ENCODE assay signal across 25 cellular contexts in genomic region chr4:8761167-8761823, GRCh38.
A peak's percentile ranks its signal among the peaks of the same experiment; 100 is the strongest.
DNase-seq lines count a peak whose midpoint lies in the region; ATAC-seq, FAIRE-seq and TF ChIP-seq lines count a peak whose summit lies in the region.
"Had no signal": no experiment of that assay in that cellular context is flagged by ENCODE, and none has a peak within 500 bp of the region (broad histone marks: within the 10 kb centered on the region; RNA-seq: fewer than 3 reads in every experiment).

No MANE protein-coding gene starts in this region.

- no peak overlapping the region for H3K4me2 ChIP-seq in HepG2 (ENCODE audit: low read depth, low read length)
- H3K4me2 ChIP-seq: KMS-11 had no signal

- ATAC-seq in right lobe of liver (peak in 1 of 4 donors; percentile 11), HepG2 (no peak), mucosa of descending colon (no peak), HG02798 (IDR thresholded peaks at IDR 0.05; ENCODE audit: poor library complexity, unreplicated experiment) (no peak)
- no peak for ATAC-seq in stimulated activated naive CD8-positive, alpha-beta T cell treated with anti-CD3 and anti-CD28 coated beads, Interleukin-15, amount 100 ng/mL, for 72 hours
- ATAC-seq: activated T-cell treated with anti-CD3 and anti-CD28 coated beads, Interleukin-2, amount 50 U/mL, for 4 hours had no signal

- 36% methylated on average over 5 of the region's 17 CpGs for WGBS in right lobe of liver (ENCODE audit: insufficient coverage, low coverage, low lambda C conversion rate, missing lambda C conversion rate)
- WGBS in HepG2 (ENCODE audit: low lambda C conversion rate), result no CpG with 5 or more reads among the region's 17 CpGs
- 81 to 89% methylated on average over 8 to 17 of the region's 17 CpGs for WGBS in endodermal cell (ENCODE audit: insufficient coverage in 1 of 2, insufficient read length in 1 of 2), 2 experiments

- H3K9me3 ChIP-seq in right lobe of liver (no peaks in the 10 kb centered on the region), HepG2 (ENCODE audit: low read length) (no peaks in the 10 kb centered on the region), endodermal cell (ENCODE audit: control insufficient read depth, low read length) (no peaks in the 10 kb centered on the region), mucosa of descending colon (no peaks in the 10 kb centered on the region), ascending aorta (no peaks in the 10 kb centered on the region)
- H3K9me3 ChIP-seq: neutrophil had no signal

- no peaks in the 10 kb centered on the region for H3K9me3 Mint-ChIP-seq in endodermal cell
- no peaks in the 10 kb centered on the region for H3K9me3 Mint-ChIP-seq in stimulated activated naive CD8-positive, alpha-beta T cell treated with anti-CD3 and anti-CD28 coated beads, Interleukin-15, amount 100 ng/mL, for 72 hours
- H3K9me3 Mint-ChIP-seq: activated naive CD4-positive, alpha-beta T cell treated with anti-CD3 and anti-CD28 coated beads, Interleukin-2, amount 10 ng/mL, durations not matched to agents 7 days and 5 days; activated T-cell treated with anti-CD3 and anti-CD28 coated beads, Interleukin-2, amount 50 U/mL, for 4 hours; central memory CD8-positive, alpha-beta T cell had no signal

- TF ChIP-seq RAD21 in HepG2 (CRISPR knock-in tag; IDR thresholded peaks at IDR 0.05), result no peak

- H3K79me2 ChIP-seq in HepG2 (ENCODE audit: insufficient read depth, low read length), result no peaks in the 10 kb centered on the region

- H3K9ac ChIP-seq in HepG2 (ENCODE audit: insufficient read depth, low read depth, low read length) (no peak overlapping the region), endodermal cell (ENCODE audit: extremely low read depth, low read length, poor library complexity, severe bottlenecking) (no peak overlapping the region)
- H3K9ac ChIP-seq: KMS-11 had no signal

- no peaks in the 10 kb centered on the region for H3K36me3 Mint-ChIP-seq in endodermal cell (ENCODE audit: low read depth)
- H3K36me3 Mint-ChIP-seq: activated naive CD4-positive, alpha-beta T cell treated with anti-CD3 and anti-CD28 coated beads, Interleukin-2, amount 10 ng/mL, durations not matched to agents 7 days and 5 days had no signal

- H2AFZ ChIP-seq in HepG2 (ENCODE audit: low read length), result no peak overlapping the region

- H3K36me3 ChIP-seq in right lobe of liver (no peaks in the 10 kb centered on the region), HepG2 (replicated peaks in 1 of 2; ENCODE audit: control insufficient read depth in 1 of 2, insufficient read depth in 2 of 2, low read length in 2 of 2) (no peaks in the 10 kb centered on the region), endodermal cell (ENCODE audit: control insufficient read depth, insufficient read depth, low read length) (no peaks in the 10 kb centered on the region), mucosa of descending colon (ENCODE audit: low read depth) (no peaks in the 10 kb centered on the region), ascending aorta (no peaks in the 10 kb centered on the region)
- H3K36me3 ChIP-seq: neutrophil had no signal

- no peak for FAIRE-seq in HepG2 (lab: Jason Lieb, UNC)
- FAIRE-seq: astrocyte, D721Med, HTR-8/SVneo, TTC549 had no signal

- POLR2A ChIA-PET in HepG2 (lab: Yijun Ruan, JAX), result no interaction called here

- no peak overlapping the region for H3K27ac Mint-ChIP-seq in endodermal cell
- peak overlapping the region in 1 of 2 donors; percentile 83 for H3K27ac Mint-ChIP-seq in stimulated activated naive CD8-positive, alpha-beta T cell treated with anti-CD3 and anti-CD28 coated beads, Interleukin-15, amount 100 ng/mL, for 72 hours
- H3K27ac Mint-ChIP-seq: activated naive CD4-positive, alpha-beta T cell treated with anti-CD3 and anti-CD28 coated beads, Interleukin-2, amount 10 ng/mL, durations not matched to agents 7 days and 5 days had no signal

- DNase-seq in right lobe of liver (peak in 2 of 3 donors; percentile 16 to 42), HepG2 (ENCODE audit: low spot score) (no peak), endodermal cell (peak; percentile 33), mucosa of descending colon (peak in 2 of 3 donors; percentile 2 to 19), ascending aorta (ENCODE audit: low spot score in 2 of 2) (no peak), HPDE6-E6E7 (ENCODE audit: extremely low spot score) (no peak)
- DNase-seq in stimulated activated naive CD8-positive, alpha-beta T cell treated with anti-CD3 and anti-CD28 coated beads, Interleukin-15, amount 100 ng/mL, for 72 hours, result no peak
- DNase-seq: activated CD4-positive, alpha-beta T cell treated with anti-CD3 and anti-CD28 coated beads for 1 hour; activated CD8-positive, alpha-beta memory T cell treated with anti-CD3 and anti-CD28 coated beads for 24 hours; activated naive CD4-positive, alpha-beta T cell treated with anti-CD3 and anti-CD28 coated beads, Interleukin-2, amount 10 ng/mL, durations not matched to agents 7 days and 5 days; activated T-cell treated with anti-CD3 and anti-CD28 coated beads, Interleukin-2, amount 50 U/mL, for 4 hours; NCI-H1930; NCI-H2227 treated with DMSO at 0.1 percent for 48 hours; SIG-M5; stimulated activated CD4-positive, alpha-beta T cell treated with anti-CD3 and anti-CD28 coated beads, Interleukin-12 subunit alpha, Interleukin-12 subunit beta, amount 100 ng/mL, for 4 hours had no signal

- BruUV-seq in HepG2 (replicated peaks; lab: Mats Ljungman, UMichigan), result no TSS peak

- no peaks in the 10 kb centered on the region for H3K27me3 ChIP-seq in right lobe of liver
- peaks cover 9 to 44% of the 10 kb centered on the region in 2 experiments; a peak in 4 of 5 replicates for H3K27me3 ChIP-seq in HepG2 (ENCODE audit: control insufficient read depth in 1 of 2, insufficient read depth in 2 of 2, low read length in 2 of 2)
- H3K27me3 ChIP-seq in endodermal cell (ENCODE audit: control insufficient read depth, insufficient read depth, low read length, poor library complexity, severe bottlenecking), result no peaks in the 10 kb centered on the region
- no peaks in the 10 kb centered on the region for H3K27me3 ChIP-seq in ascending aorta

- no peaks in the 10 kb centered on the region for H4K20me1 ChIP-seq in HepG2 (ENCODE audit: insufficient read depth, low read length)

- H3K27me3 Mint-ChIP-seq in endodermal cell (ENCODE audit: insufficient read depth), result no peaks in the 10 kb centered on the region
- no peaks in the 10 kb centered on the region for H3K27me3 Mint-ChIP-seq in stimulated activated naive CD8-positive, alpha-beta T cell treated with anti-CD3 and anti-CD28 coated beads, Interleukin-15, amount 100 ng/mL, for 72 hours
- H3K27me3 Mint-ChIP-seq: activated naive CD4-positive, alpha-beta T cell treated with anti-CD3 and anti-CD28 coated beads, Interleukin-2, amount 10 ng/mL, durations not matched to agents 7 days and 5 days; central memory CD8-positive, alpha-beta T cell had no signal

- intact Hi-C loops in right lobe of liver (cut with DNase I), result no loop called here
- intact Hi-C loops in HepG2 (cut with micrococcal nuclease; ENCODE audit: unreplicated experiment), result no loop called here
- intact Hi-C loops in mucosa of descending colon (cut with DNase I, micrococcal nuclease), result no loop called here
- intact Hi-C loops in ascending aorta (cut with DNase I), result no loop called here

- TF ChIP-seq POLR2A in right lobe of liver (IDR thresholded peaks at IDR 0.05), result no peak
- TF ChIP-seq POLR2A in HepG2 (IDR thresholded peaks at IDR 0.05; ENCODE audit: insufficient read depth in 1 of 2, low read depth in 2 of 2, low read length in 2 of 2), result no peak

- H3K27ac ChIP-seq in right lobe of liver (no peak overlapping the region), HepG2 (ENCODE audit: extremely low read length, insufficient read depth, low read length) (no peak overlapping the region), endodermal cell (ENCODE audit: low read depth, low read length) (no peak overlapping the region), ascending aorta (no peak overlapping the region)
- H3K27ac ChIP-seq: epithelial cell of prostate, KMS-11, neutrophil had no signal

- CTCF ChIA-PET in HepG2 (lab: Yijun Ruan, JAX; ENCODE audit: low intra/inter-chr PET ratio, low total read pairs), result no interaction called here

- TF ChIP-seq EP300 in HepG2 (IDR thresholded peaks at IDR 0.05; ENCODE audit: low read depth in 2 of 2, low read length in 2 of 2) (no peak), HepG2 (CRISPR knock-in tag; IDR thresholded peaks at IDR 0.05; ENCODE audit: borderline replicate concordance) (no peak)

- TF ChIP-seq CTCF in right lobe of liver (IDR thresholded peaks at IDR 0.05), result no peak
- no peak for TF ChIP-seq CTCF in HepG2 (CRISPR knock-in tag; IDR thresholded peaks at IDR 0.05)
- TF ChIP-seq CTCF in endodermal cell (conservative IDR thresholded peaks at IDR 0.05), result no peak
- TF ChIP-seq CTCF in mucosa of descending colon (IDR thresholded peaks at IDR 0.05), result no peak
- no peak for TF ChIP-seq CTCF in ascending aorta (IDR thresholded peaks at IDR 0.05)

- no peak overlapping the region for H3K4me3 Mint-ChIP-seq in endodermal cell
- no peak overlapping the region for H3K4me3 Mint-ChIP-seq in stimulated activated naive CD8-positive, alpha-beta T cell treated with anti-CD3 and anti-CD28 coated beads, Interleukin-15, amount 100 ng/mL, for 72 hours
- H3K4me3 Mint-ChIP-seq: activated naive CD4-positive, alpha-beta T cell treated with anti-CD3 and anti-CD28 coated beads, Interleukin-2, amount 10 ng/mL, durations not matched to agents 7 days and 5 days; activated T-cell treated with anti-CD3 and anti-CD28 coated beads, Interleukin-2, amount 50 U/mL, for 4 hours; central memory CD8-positive, alpha-beta T cell had no signal

- H3K4me1 Mint-ChIP-seq in endodermal cell, result no peaks in the 10 kb centered on the region
- no peaks in the 10 kb centered on the region for H3K4me1 Mint-ChIP-seq in stimulated activated naive CD8-positive, alpha-beta T cell treated with anti-CD3 and anti-CD28 coated beads, Interleukin-15, amount 100 ng/mL, for 72 hours
- H3K4me1 Mint-ChIP-seq: activated naive CD4-positive, alpha-beta T cell treated with anti-CD3 and anti-CD28 coated beads, Interleukin-2, amount 10 ng/mL, durations not matched to agents 7 days and 5 days; central memory CD8-positive, alpha-beta T cell had no signal

- H3K4me3 ChIP-seq in right lobe of liver (no peak overlapping the region), HepG2 (replicated peaks in 1 of 3; ENCODE audit: insufficient read depth in 1 of 3, low read depth in 2 of 3, low read length in 3 of 3) (no peak overlapping the region), endodermal cell (ENCODE audit: low read length) (no peak overlapping the region), mucosa of descending colon (no peak overlapping the region), ascending aorta (no peak overlapping the region)
- H3K4me3 ChIP-seq: lung had no signal

- H3K4me1 ChIP-seq in right lobe of liver (no peaks in the 10 kb centered on the region), HepG2 (ENCODE audit: insufficient read depth, low read length) (no peaks in the 10 kb centered on the region), endodermal cell (ENCODE audit: control insufficient read depth, insufficient read depth, low read length) (no peaks in the 10 kb centered on the region), mucosa of descending colon (ENCODE audit: low read depth) (no peaks in the 10 kb centered on the region), ascending aorta (no peaks in the 10 kb centered on the region)

- in situ Hi-C loops in HepG2 (cut with HindIII; ENCODE audit: extremely low pct_ligation_motif_present, low pct_unique_long_range_greater_than_20kb), result no loop called here

TF ChIP-seq in HepG2, 621 proteins besides CTCF, POLR2A, EP300 and RAD21 (continues in another document):
- no peak for TF ChIP-seq NFIC (IDR thresholded peaks at IDR 0.05; ENCODE audit: low read length)
- no peak for TF ChIP-seq ZSCAN12 (CRISPR knock-in tag; IDR thresholded peaks at IDR 0.05)

Comparison
In these comparisons a context has a peak if more than half of its experiments do, and no peak if none do; other contexts are left out.
1. DNase-seq: peak in right lobe of liver (2 of 3), endodermal cell (single experiment) and mucosa of descending colon (2 of 3); none in HepG2 (single experiment), ascending aorta (0 of 2), HPDE6-E6E7 (single experiment) and stimulated activated naive CD8-positive, alpha-beta T cell treated with anti-CD3 and anti-CD28 coated beads, Interleukin-15, amount 100 ng/mL, for 72 hours (0 of 2).